ENCODE assay signal across 3 cellular contexts in the genomic region with DNA sequence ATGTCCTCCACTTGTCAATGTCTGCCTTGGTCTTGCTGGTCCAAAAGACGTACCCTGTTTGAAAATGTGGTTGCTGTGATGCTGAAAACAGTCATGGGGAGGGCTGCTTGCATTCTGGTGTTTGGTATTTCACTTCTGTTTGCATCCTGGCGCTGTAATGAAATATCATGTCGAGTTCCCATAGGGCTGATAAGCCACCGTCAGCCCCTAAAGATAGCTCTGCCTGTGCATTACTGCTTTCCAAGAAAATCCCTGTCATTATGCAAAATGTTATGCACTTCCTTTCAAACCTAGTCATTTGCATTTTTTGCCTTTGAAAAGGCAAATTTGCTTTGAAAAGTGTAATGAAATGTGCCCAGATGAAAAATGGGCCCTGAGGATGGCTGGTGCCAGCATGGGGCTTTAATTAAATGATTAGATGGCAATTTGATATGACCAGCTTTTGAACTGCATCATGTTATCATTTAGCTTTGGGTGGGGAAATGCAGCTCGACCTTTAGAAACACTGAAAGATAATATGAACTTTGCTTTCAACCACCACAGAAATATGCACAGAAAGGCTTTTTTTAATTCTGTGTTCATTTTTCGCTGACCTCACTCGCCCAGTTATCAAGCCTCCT.
TF ChIP-seq lines count a peak whose summit lies in the region.

No MANE protein-coding gene starts in this region.

TF ChIP-seq in IMR-90, 13 proteins besides CTCF, POLR2A, EP300 and RAD21:
- TF ChIP-seq, protein P1, sequence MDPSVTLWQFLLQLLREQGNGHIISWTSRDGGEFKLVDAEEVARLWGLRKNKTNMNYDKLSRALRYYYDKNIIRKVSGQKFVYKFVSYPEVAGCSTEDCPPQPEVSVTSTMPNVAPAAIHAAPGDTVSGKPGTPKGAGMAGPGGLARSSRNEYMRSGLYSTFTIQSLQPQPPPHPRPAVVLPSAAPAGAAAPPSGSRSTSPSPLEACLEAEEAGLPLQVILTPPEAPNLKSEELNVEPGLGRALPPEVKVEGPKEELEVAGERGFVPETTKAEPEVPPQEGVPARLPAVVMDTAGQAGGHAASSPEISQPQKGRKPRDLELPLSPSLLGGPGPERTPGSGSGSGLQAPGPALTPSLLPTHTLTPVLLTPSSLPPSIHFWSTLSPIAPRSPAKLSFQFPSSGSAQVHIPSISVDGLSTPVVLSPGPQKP (IDR thresholded peaks at IDR 0.05; ENCODE audit: borderline replicate concordance, low read depth, low read length) = no peak
- TF ChIP-seq CHD1 (IDR thresholded peaks at IDR 0.05; ENCODE audit: low read depth, low read length) (no peak), MAZ (IDR thresholded peaks at IDR 0.05; ENCODE audit: borderline replicate concordance, low read depth, low read length) (no peak), MXI1 (IDR thresholded peaks at IDR 0.05; ENCODE audit: borderline replicate concordance, low read depth, low read length) (no peak), CEBPB (IDR thresholded peaks at IDR 0.05; ENCODE audit: low read depth, low read length) (no peak), SMC3 (IDR thresholded peaks at IDR 0.05; ENCODE audit: low read depth, low read length) (no peak), NFE2L2 (IDR thresholded peaks at IDR 0.05; ENCODE audit: low read depth, low read length) (no peak), USF2 (IDR thresholded peaks at IDR 0.05; ENCODE audit: low read depth, low read length) (no peak), RFX5 (IDR thresholded peaks at IDR 0.05; ENCODE audit: low read depth, low read length) (no peak), FOS (IDR thresholded peaks at IDR 0.05; ENCODE audit: low read depth, low read length) (no peak), RCOR1 (IDR thresholded peaks at IDR 0.05; ENCODE audit: insufficient replicate concordance, low read length) (no peak), BHLHE40 (IDR thresholded peaks at IDR 0.05; ENCODE audit: low read depth, low read length) (no peak), MAFK (IDR thresholded peaks at IDR 0.05; ENCODE audit: low read depth, low read length) (no peak)
TF ChIP-seq in IMR-90: peak in this region for 0.

TF ChIP-seq in SK-N-SH, 30 proteins besides CTCF, POLR2A, EP300 and RAD21:
- TF ChIP-seq RCOR1 (IDR thresholded peaks at IDR 0.05; ENCODE audit: low read length) (no peak), GATA2 (CRISPR knock-in tag; IDR thresholded peaks at IDR 0.05) (peak; percentile 57), FOSL2 (IDR thresholded peaks at IDR 0.05; ENCODE audit: borderline replicate concordance, low read depth) (no peak)

TF ChIP-seq in neural cell, 6 proteins besides CTCF, POLR2A, EP300 and RAD21:
- TF ChIP-seq SMC3 (conservative IDR thresholded peaks at IDR 0.05; ENCODE audit: poor library complexity) (peak; percentile 19), TAF1 (IDR thresholded peaks at IDR 0.05; ENCODE audit: low read depth) (no peak), POLR2AphosphoS5 (IDR thresholded peaks at IDR 0.05) (peak; percentile 54), EZH2 (IDR thresholded peaks at IDR 0.05; ENCODE audit: borderline replicate concordance, insufficient read depth, low read length, poor library complexity, severe bottlenecking) (no peak), MXI1 (conservative IDR thresholded peaks at IDR 0.05; ENCODE audit: poor library complexity, severe bottlenecking) (no peak)
- TF ChIP-seq, protein P2, sequence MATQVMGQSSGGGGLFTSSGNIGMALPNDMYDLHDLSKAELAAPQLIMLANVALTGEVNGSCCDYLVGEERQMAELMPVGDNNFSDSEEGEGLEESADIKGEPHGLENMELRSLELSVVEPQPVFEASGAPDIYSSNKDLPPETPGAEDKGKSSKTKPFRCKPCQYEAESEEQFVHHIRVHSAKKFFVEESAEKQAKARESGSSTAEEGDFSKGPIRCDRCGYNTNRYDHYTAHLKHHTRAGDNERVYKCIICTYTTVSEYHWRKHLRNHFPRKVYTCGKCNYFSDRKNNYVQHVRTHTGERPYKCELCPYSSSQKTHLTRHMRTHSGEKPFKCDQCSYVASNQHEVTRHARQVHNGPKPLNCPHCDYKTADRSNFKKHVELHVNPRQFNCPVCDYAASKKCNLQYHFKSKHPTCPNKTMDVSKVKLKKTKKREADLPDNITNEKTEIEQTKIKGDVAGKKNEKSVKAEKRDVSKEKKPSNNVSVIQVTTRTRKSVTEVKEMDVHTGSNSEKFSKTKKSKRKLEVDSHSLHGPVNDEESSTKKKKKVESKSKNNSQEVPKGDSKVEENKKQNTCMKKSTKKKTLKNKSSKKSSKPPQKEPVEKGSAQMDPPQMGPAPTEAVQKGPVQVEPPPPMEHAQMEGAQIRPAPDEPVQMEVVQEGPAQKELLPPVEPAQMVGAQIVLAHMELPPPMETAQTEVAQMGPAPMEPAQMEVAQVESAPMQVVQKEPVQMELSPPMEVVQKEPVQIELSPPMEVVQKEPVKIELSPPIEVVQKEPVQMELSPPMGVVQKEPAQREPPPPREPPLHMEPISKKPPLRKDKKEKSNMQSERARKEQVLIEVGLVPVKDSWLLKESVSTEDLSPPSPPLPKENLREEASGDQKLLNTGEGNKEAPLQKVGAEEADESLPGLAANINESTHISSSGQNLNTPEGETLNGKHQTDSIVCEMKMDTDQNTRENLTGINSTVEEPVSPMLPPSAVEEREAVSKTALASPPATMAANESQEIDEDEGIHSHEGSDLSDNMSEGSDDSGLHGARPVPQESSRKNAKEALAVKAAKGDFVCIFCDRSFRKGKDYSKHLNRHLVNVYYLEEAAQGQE (IDR thresholded peaks at IDR 0.05; ENCODE audit: borderline replicate concordance) = peak; percentile 77
